8 cellular contexts compared by ENCODE assay signal in genomic region chr6:36196049-36196879, GRCh38. TPM values are rescaled to one million over a fixed set of nuclear protein-coding genes. Genes with fewer than 3 reads are reported as not detected.
DNase-seq lines count a peak whose midpoint lies in the region; ATAC-seq, FAIRE-seq and TF ChIP-seq lines count a peak whose summit lies in the region.

TSS of gene BRPF3 (plus strand) at chr6:36196744. CDS start at chr6:36200323, 3,579 bp downstream.

- peak; percentile 95 for TF ChIP-seq RAD21 in HepG2 (CRISPR knock-in tag; IDR thresholded peaks at IDR 0.05)

- ATAC-seq in GM18909 (IDR thresholded peaks at IDR 0.05; ENCODE audit: poor library complexity, unreplicated experiment) (peak; percentile 71), HG03280 (IDR thresholded peaks at IDR 0.05; ENCODE audit: unreplicated experiment) (peak; percentile 61), HepG2 (peak; percentile 86)

- DNase-seq in AG04450 (ENCODE audit: low read depth, low spot score) (peak; percentile 34), NCI-H510A treated with DMSO at 0.1 percent for 48 hours (lab: John Stamatoyannopoulos, UW) (peak; percentile 74), dermis blood vessel endothelial cell (peak; percentile 80), HepG2 (ENCODE audit: low spot score) (peak; percentile 73)
- DNase-seq in activated CD4-positive, alpha-beta T cell treated with anti-CD3 and anti-CD28 coated beads, Interleukin-2, amount 50 U/mL, for 1 hour, result peak; percentile 73
- DNase-seq in stimulated activated CD4-positive, alpha-beta T cell treated with anti-CD3 and anti-CD28 coated beads, Interleukin-2, amount 100 ng/mL, for 4 hours (ENCODE audit: low read depth), result peak; percentile 64

- peaks cover 10 to 17% of the 10 kb centered on the region in 2 experiments for H3K36me3 ChIP-seq in HepG2 (replicated peaks in 1 of 2; ENCODE audit: control insufficient read depth in 1 of 2, insufficient read depth in 2 of 2, low read length in 2 of 2)

- H3K79me2 ChIP-seq in HepG2 (ENCODE audit: insufficient read depth, low read length), result peaks cover 35% of the 10 kb centered on the region

- H3K4me2 ChIP-seq in HepG2 (ENCODE audit: low read depth, low read length), result peak within 1 kb of the TSS; percentile 97

- H3K27me3 ChIP-seq in AG04450 (ENCODE audit: control insufficient read depth, insufficient read depth, low read length), result no peaks in the 10 kb centered on the region
- no peaks in the 10 kb centered on the region for H3K27me3 ChIP-seq in HepG2 (ENCODE audit: control insufficient read depth in 1 of 2, insufficient read depth in 2 of 2, low read length in 2 of 2)

- TF ChIP-seq CTCF in AG04450 (IDR thresholded peaks at IDR 0.05; ENCODE audit: low read depth, low read length), result peak; percentile 28; the same call in 1 of the 2 replicates
- peak; percentile 71 for TF ChIP-seq CTCF in HepG2 (CRISPR knock-in tag; IDR thresholded peaks at IDR 0.05)

- CTCF ChIA-PET in AG04450 (lab: Charles Lee) (no interaction called here), HepG2 (lab: Yijun Ruan, JAX; ENCODE audit: low intra/inter-chr PET ratio, low total read pairs) (interaction anchor here (1.5 to 3.1 kb wide), 3 partner anchors 71 to 101 kb away, joined by 4 to 20 read pairs (median 4); no protein-coding TSS in a partner anchor)

- H3K9ac ChIP-seq in HepG2 (ENCODE audit: insufficient read depth, low read depth, low read length), result peak within 1 kb of the TSS; percentile 95

- H4K20me1 ChIP-seq in HepG2 (ENCODE audit: insufficient read depth, low read length), result no peaks in the 10 kb centered on the region

- FAIRE-seq in HepG2 (lab: Jason Lieb, UNC), result no peak

- POLR2A ChIA-PET in AG04450 (lab: Yijun Ruan, JAX) (interaction anchor here (1.0 to 1.4 kb wide), 3 partner anchors 57 to 70 kb away, joined by 3 to 5 read pairs (median 3); no protein-coding TSS in a partner anchor), HepG2 (lab: Yijun Ruan, JAX) (interaction anchor here (1.1 to 1.6 kb wide), 9 partner anchors 11 to 168 kb away, joined by 3 to 27 read pairs (median 8); partner anchors contain the start of genes MAPK13 and MAPK14)

- intact Hi-C loops in HepG2 (cut with micrococcal nuclease; ENCODE audit: unreplicated experiment), result loop anchor here (2.0 kb wide), 2 partner anchors 65 to 167 kb away; partner anchors contain the start of gene MAPK13

- in situ Hi-C loops in HepG2 (cut with HindIII; ENCODE audit: extremely low pct_ligation_motif_present, low pct_unique_long_range_greater_than_20kb), result loop anchor here (5.0 kb wide), 2 partner anchors 64 to 169 kb away; partner anchors contain the start of genes MAPK13 and MAPK14

- peak; percentile 56 to 85 for TF ChIP-seq POLR2A in HepG2 (IDR thresholded peaks at IDR 0.05; ENCODE audit: insufficient read depth in 1 of 2, low read depth in 2 of 2, low read length in 2 of 2)

- peak within 1 kb of the TSS; percentile 73 for H2AFZ ChIP-seq in HepG2 (ENCODE audit: low read length)

- H3K27ac ChIP-seq in AG04450 (ENCODE audit: low read depth, low read length), result peak within 1 kb of the TSS; percentile 61
- peak within 1 kb of the TSS; percentile 92 for H3K27ac ChIP-seq in HepG2 (ENCODE audit: extremely low read length, insufficient read depth, low read length)

- BruUV-seq in HepG2 (replicated peaks; lab: Mats Ljungman, UMichigan), result no TSS peak

- H3K9me3 ChIP-seq in AG04450 (ENCODE audit: control insufficient read depth, insufficient read depth, low read length), result no peaks in the 10 kb centered on the region
- H3K9me3 ChIP-seq in HepG2 (ENCODE audit: low read length), result no peaks in the 10 kb centered on the region

- no peak for TF ChIP-seq EP300 in HepG2 (IDR thresholded peaks at IDR 0.05; ENCODE audit: low read depth in 2 of 2, low read length in 2 of 2)
- TF ChIP-seq EP300 in HepG2 (CRISPR knock-in tag; IDR thresholded peaks at IDR 0.05; ENCODE audit: borderline replicate concordance), result 0 out of 2 replicates have a peak, but pooled peaks have one; percentile 30

- peaks cover 22% of the 10 kb centered on the region for H3K4me1 ChIP-seq in HepG2 (ENCODE audit: insufficient read depth, low read length)

- 0% methylated on average over 30 of the region's 81 CpGs for WGBS in HepG2 (ENCODE audit: low lambda C conversion rate)

- peak within 1 kb of the TSS; percentile 77 for H3K4me3 ChIP-seq in AG04450 (ENCODE audit: low read depth, low read length)
- H3K4me3 ChIP-seq in HepG2 (replicated peaks in 1 of 3; ENCODE audit: insufficient read depth in 1 of 3, low read depth in 2 of 3, low read length in 3 of 3), result peak within 1 kb of the TSS; percentile 65 to 90 (median 81)

TF ChIP-seq in HepG2, 621 proteins besides CTCF, POLR2A, EP300 and RAD21 (continues in another document):
- no peak for TF ChIP-seq ZNF101 (CRISPR knock-in tag; IDR thresholded peaks at IDR 0.05; ENCODE audit: borderline replicate concordance, low read depth)
- no peak for TF ChIP-seq NR3C1 (CRISPR knock-in tag; IDR thresholded peaks at IDR 0.05)
- no peak for TF ChIP-seq MIXL1 (CRISPR knock-in tag; IDR thresholded peaks at IDR 0.05)
- no peak for TF ChIP-seq LCORL (IDR thresholded peaks at IDR 0.05)
- peak; percentile 63; the same call in 1 of the 2 replicates for TF ChIP-seq LCORL (CRISPR knock-in tag; IDR thresholded peaks at IDR 0.05)
- peak; percentile 69; the same call in 1 of the 2 replicates for TF ChIP-seq MEIS1 (CRISPR knock-in tag; IDR thresholded peaks at IDR 0.05; ENCODE audit: borderline replicate concordance)
- no peak for TF ChIP-seq XBP1 (CRISPR knock-in tag; IDR thresholded peaks at IDR 0.05)
- TF ChIP-seq PLRG1 (conservative IDR thresholded peaks at IDR 0.05), result no peak
- 0 out of 2 replicates have a peak, but pooled peaks have one; percentile 38 for TF ChIP-seq SMAD3 (CRISPR knock-in tag; IDR thresholded peaks at IDR 0.05)
- no peak for TF ChIP-seq ZSCAN22 (CRISPR knock-in tag; IDR thresholded peaks at IDR 0.05)
- TF ChIP-seq ZNF24 (IDR thresholded peaks at IDR 0.05), result no peak
- peak; percentile 72; the same call in 1 of the 2 replicates for TF ChIP-seq ERF (CRISPR knock-in tag; IDR thresholded peaks at IDR 0.05)
- TF ChIP-seq DMAP1 (CRISPR knock-in tag; IDR thresholded peaks at IDR 0.05), result peak; percentile 85
- TF ChIP-seq, protein P1, sequence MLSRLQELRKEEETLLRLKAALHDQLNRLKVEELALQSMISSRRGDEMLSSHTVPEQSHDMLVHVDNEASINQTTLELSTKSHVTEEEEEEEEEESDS (CRISPR knock-in tag; IDR thresholded peaks at IDR 0.05; ENCODE audit: borderline replicate concordance), result no peak
- peak; percentile 49 for TF ChIP-seq PHF8 (CRISPR knock-in tag; IDR thresholded peaks at IDR 0.05)
- peak; percentile 44; the same call in 1 of the 2 replicates for TF ChIP-seq KDM3A (CRISPR knock-in tag; IDR thresholded peaks at IDR 0.05; ENCODE audit: low read depth)
- TF ChIP-seq MNT (IDR thresholded peaks at IDR 0.05), result no peak
- no peak for TF ChIP-seq RAD51 (IDR thresholded peaks at IDR 0.05; ENCODE audit: borderline replicate concordance)
- TF ChIP-seq MAX (IDR thresholded peaks at IDR 0.05), result peak; percentile 72
- no peak for TF ChIP-seq KLF15 (CRISPR knock-in tag; IDR thresholded peaks at IDR 0.05; ENCODE audit: borderline replicate concordance)
- no peak for TF ChIP-seq ZNF260 (CRISPR knock-in tag; IDR thresholded peaks at IDR 0.05; ENCODE audit: borderline replicate concordance, low read depth)

RNA-seq across cellular contexts. Expression of gene BRPF3, which starts in this region (rescaled TPM):
- polyA plus RNA-seq in AG04450 (2011; rRNA removed), result 13.9 and 15.5 TPM in 2 replicates
- 18.2 and 20.0 TPM in 2 replicates for polyA minus RNA-seq in AG04450 (2011; rRNA and poly(A)+ RNA removed)
- 11.6 and 14.9 TPM in 2 replicates for total RNA-seq in dermis blood vessel endothelial cell
- total RNA-seq in HepG2 (2016; rRNA removed; fragmentation: Illumina TruSeq; extraction: Trizol), result 12.3 and 14.7 TPM in 2 replicates
- total RNA-seq in HepG2 (2016; cell fraction: cytosol; rRNA removed; fragmentation: Illumina TruSeq; extraction: Trizol; ENCODE audit: low read depth), result 2.7 and 4.1 TPM in 2 replicates
- 13.1 and 13.7 TPM in 2 replicates for total RNA-seq in HepG2 (2016; cell fraction: insoluble cytoplasmic fraction; rRNA removed; fragmentation: Illumina TruSeq; extraction: Trizol)
- 13.7 and 14.6 TPM in 2 replicates for total RNA-seq in HepG2 (2016; cell fraction: membrane; rRNA removed; fragmentation: Illumina TruSeq; extraction: Trizol)
- total RNA-seq in HepG2 (2016; cell fraction: nucleus; rRNA removed; fragmentation: Illumina TruSeq; extraction: Trizol), result 20.5 and 24.2 TPM in 2 replicates
- 22.9 and 25.2 TPM in 2 replicates for polyA plus RNA-seq in HepG2 (2011; rRNA removed)
- polyA plus RNA-seq in HepG2 (2011; cell fraction: cytosol; rRNA removed), result 17.0 and 19.9 TPM in 2 replicates
- 34.9 and 37.6 TPM in 2 replicates for polyA plus RNA-seq in HepG2 (2011; cell fraction: nucleus; rRNA removed)
- polyA plus RNA-seq in HepG2 (2012), result 27.0 and 27.6 TPM in 2 replicates
- 3.5 and 4.2 TPM in 2 replicates for polyA plus RNA-seq in HepG2 (2016; cell fraction: cytosol; fragmentation: Illumina TruSeq; extraction: Trizol; ENCODE audit: low read depth)
- polyA plus RNA-seq in HepG2 (2016; cell fraction: insoluble cytoplasmic fraction; fragmentation: Illumina TruSeq; extraction: Trizol; ENCODE audit: low read depth), result 29.3 and 35.1 TPM in 2 replicates
- polyA plus RNA-seq in HepG2 (2016; cell fraction: membrane; fragmentation: Illumina TruSeq; extraction: Trizol; ENCODE audit: low read depth), result 18.5 and 19.9 TPM in 2 replicates
- 41.3 and 46.6 TPM in 2 replicates for polyA plus RNA-seq in HepG2 (2016; cell fraction: nucleus; fragmentation: Illumina TruSeq; extraction: Trizol; ENCODE audit: insufficient read depth, low read depth)
- 16.1 and 49.4 TPM in 2 replicates for polyA minus RNA-seq in HepG2 (2011; rRNA and poly(A)+ RNA removed; ENCODE audit: low replicate concordance)
- 10.9 and 14.6 TPM in 2 replicates for polyA minus RNA-seq in HepG2 (2011; cell fraction: cytosol; rRNA and poly(A)+ RNA removed)
- 61.0 and 69.4 TPM in 2 replicates for polyA minus RNA-seq in HepG2 (2011; cell fraction: nucleus; rRNA and poly(A)+ RNA removed)

Comparison
In these comparisons a context has a peak if more than half of its experiments do, and no peak if none do; other contexts are left out.
1. Peak in every context shown above with its lines: DNase-seq, ATAC-seq, H3K4me3 ChIP-seq and H3K27ac ChIP-seq.